Comparison of ENCODE assay signal across 14 cellular contexts in genomic region chr3:108296239-108296638, GRCh38. TPM values are rescaled to one million over a fixed set of nuclear protein-coding genes. Genes with fewer than 3 reads are reported as not detected.
A peak's percentile ranks its signal among the peaks of the same experiment; 100 is the strongest.
DNase-seq lines count a peak whose midpoint lies in the region; ATAC-seq and FAIRE-seq lines count a peak whose summit lies in the region.
"Had no signal": no experiment of that assay in that cellular context is flagged by ENCODE, and none has a peak within 500 bp of the region (broad histone marks: within the 10 kb centered on the region; RNA-seq: fewer than 3 reads in every experiment).

A gene with protein sequence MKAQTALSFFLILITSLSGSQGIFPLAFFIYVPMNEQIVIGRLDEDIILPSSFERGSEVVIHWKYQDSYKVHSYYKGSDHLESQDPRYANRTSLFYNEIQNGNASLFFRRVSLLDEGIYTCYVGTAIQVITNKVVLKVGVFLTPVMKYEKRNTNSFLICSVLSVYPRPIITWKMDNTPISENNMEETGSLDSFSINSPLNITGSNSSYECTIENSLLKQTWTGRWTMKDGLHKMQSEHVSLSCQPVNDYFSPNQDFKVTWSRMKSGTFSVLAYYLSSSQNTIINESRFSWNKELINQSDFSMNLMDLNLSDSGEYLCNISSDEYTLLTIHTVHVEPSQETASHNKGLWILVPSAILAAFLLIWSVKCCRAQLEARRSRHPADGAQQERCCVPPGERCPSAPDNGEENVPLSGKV (plus strand): TSS chr3:108296548. CDS start chr3:108351814, 55,266 bp downstream.

- POLR2A ChIA-PET in activated CD4-positive, alpha-beta T cell treated with anti-CD3 and anti-CD28 coated beads for 36 hours (lab: Charles Lee) = interaction anchor here (1.1 to 1.3 kb wide), 2 partner anchors 73 to 165 kb away, joined by 4 read pairs; no protein-coding TSS in a partner anchor

- H3K9me3 ChIP-seq in small intestine (ENCODE audit: control insufficient read depth, low read depth) (no peaks in the 10 kb centered on the region), T-helper 17 cell (ENCODE audit: control insufficient read depth, low read length, poor library complexity, severe bottlenecking) (no peaks in the 10 kb centered on the region)

- peak; percentile 85 for FAIRE-seq in small intestine (lab: Jason Lieb, UNC)

- no peaks in the 10 kb centered on the region for H3K27me3 ChIP-seq in small intestine (ENCODE audit: control insufficient read depth in 2 of 2, insufficient read depth in 2 of 2, low read length in 2 of 2)

- H3K4me1 ChIP-seq in small intestine (ENCODE audit: control insufficient read depth in 2 of 2, insufficient read depth in 1 of 2, low read depth in 1 of 2, low read length in 1 of 2) = no peaks in the 10 kb centered on the region

- H3K4me1 Mint-ChIP-seq in activated CD4-positive, alpha-beta T cell treated with anti-CD3 and anti-CD28 coated beads for 36 hours = peaks cover 66% of the 10 kb centered on the region
- peaks cover 86% of the 10 kb centered on the region for H3K4me1 Mint-ChIP-seq in activated T-helper 1 cell treated with anti-CD3 and anti-CD28 coated beads, Interleukin-12 subunit alpha, Interleukin-12 subunit beta, Interleukin-2, Interleukin-4 antibody, amounts not matched to agents 30 ng/mL and 10 ng/mL and 1 ng/mL, durations not matched to agents 14 hours and 24 hours and 36 hours (ENCODE audit: low read depth)
- peaks cover 49% of the 10 kb centered on the region for H3K4me1 Mint-ChIP-seq in T-helper 17 cell

- peaks cover 4% of the 10 kb centered on the region for H3K9me3 Mint-ChIP-seq in activated CD4-positive, alpha-beta T cell treated with anti-CD3 and anti-CD28 coated beads for 36 hours (ENCODE audit: low read depth)
- H3K9me3 Mint-ChIP-seq in activated T-helper 1 cell treated with anti-CD3 and anti-CD28 coated beads, Interleukin-12 subunit alpha, Interleukin-12 subunit beta, Interleukin-2, Interleukin-4 antibody, amounts not matched to agents 30 ng/mL and 10 ng/mL and 1 ng/mL, durations not matched to agents 14 hours and 24 hours and 36 hours = peaks cover 7% of the 10 kb centered on the region

- peak; percentile 63 for DNase-seq in activated CD4-positive, alpha-beta T cell treated with anti-CD3 and anti-CD28 coated beads for 36 hours
- no peak for DNase-seq in activated CD4-positive, alpha-beta T cell treated with anti-CD3 and anti-CD28 coated beads, Interleukin-2, amount 50 U/mL, for 1 hour
- DNase-seq in activated T-helper 1 cell treated with anti-CD3 and anti-CD28 coated beads, Interleukin-12 subunit alpha, Interleukin-12 subunit beta, Interleukin-2, Interleukin-4 antibody, amounts not matched to agents 30 ng/mL and 10 ng/mL and 1 ng/mL, durations not matched to agents 14 hours and 24 hours and 36 hours (ENCODE audit: low spot score) = no peak
- DNase-seq in small intestine (peak; percentile 97), NCI-H2029 treated with DMSO at 0.1 percent for 48 hours (lab: John Stamatoyannopoulos, UW) (no peak), T-helper 17 cell (no peak), AG20443 (ENCODE audit: low spot score) (no peak)
- DNase-seq: ACHN; activated CD4-positive, CD25-positive, alpha-beta regulatory T cell treated with anti-CD3 and anti-CD28 coated beads, Interleukin-2, amount 50 U/mL, for 72 hours; cerebellar nuclear complex; MM.1S had no signal

- H3K4me3 ChIP-seq in small intestine (ENCODE audit: low read depth in 1 of 2, low read length in 2 of 2) = peak within 1 kb of the TSS in 1 of 2 donors; percentile 61
- H3K4me3 ChIP-seq: PC-9 had no signal

- peak within 1 kb of the TSS; percentile 33 for H3K27ac Mint-ChIP-seq in activated CD4-positive, alpha-beta T cell treated with anti-CD3 and anti-CD28 coated beads for 36 hours
- peak within 1 kb of the TSS; percentile 77 for H3K27ac Mint-ChIP-seq in activated T-helper 1 cell treated with anti-CD3 and anti-CD28 coated beads, Interleukin-12 subunit alpha, Interleukin-12 subunit beta, Interleukin-2, Interleukin-4 antibody, amounts not matched to agents 30 ng/mL and 10 ng/mL and 1 ng/mL, durations not matched to agents 14 hours and 24 hours and 36 hours
- no peak within 1 kb of the TSS for H3K27ac Mint-ChIP-seq in T-helper 17 cell

- H3K36me3 ChIP-seq in small intestine (ENCODE audit: control insufficient read depth in 2 of 2, insufficient read depth in 2 of 2, low read length in 2 of 2) = no peaks in the 10 kb centered on the region

- H3K27me3 Mint-ChIP-seq in activated CD4-positive, alpha-beta T cell treated with anti-CD3 and anti-CD28 coated beads for 36 hours = peaks cover 2% of the 10 kb centered on the region
- H3K27me3 Mint-ChIP-seq in activated T-helper 1 cell treated with anti-CD3 and anti-CD28 coated beads, Interleukin-12 subunit alpha, Interleukin-12 subunit beta, Interleukin-2, Interleukin-4 antibody, amounts not matched to agents 30 ng/mL and 10 ng/mL and 1 ng/mL, durations not matched to agents 14 hours and 24 hours and 36 hours (ENCODE audit: insufficient read depth) = no peaks in the 10 kb centered on the region
- H3K27me3 Mint-ChIP-seq in T-helper 17 cell = no peaks in the 10 kb centered on the region

- 7 to 55% (median 15%) methylated on average over 2 of the region's 2 CpGs for WGBS in small intestine, 3 donors

- CTCF ChIA-PET in activated CD4-positive, alpha-beta T cell treated with anti-CD3 and anti-CD28 coated beads for 36 hours (lab: Charles Lee) = interaction anchor here (0.8 to 1.3 kb wide), 2 partner anchors 9 to 73 kb away, joined by 3 read pairs; no protein-coding TSS in a partner anchor

- H3K27ac ChIP-seq in small intestine (ENCODE audit: low read depth in 1 of 2, low read length in 1 of 2) = peak within 1 kb of the TSS; percentile 79 to 82
- H3K27ac ChIP-seq: PC-9 had no signal

- H3K36me3 Mint-ChIP-seq in activated CD4-positive, alpha-beta T cell treated with anti-CD3 and anti-CD28 coated beads for 36 hours (ENCODE audit: low read depth) = peaks cover 4% of the 10 kb centered on the region
- peaks cover 8% of the 10 kb centered on the region for H3K36me3 Mint-ChIP-seq in activated T-helper 1 cell treated with anti-CD3 and anti-CD28 coated beads, Interleukin-12 subunit alpha, Interleukin-12 subunit beta, Interleukin-2, Interleukin-4 antibody, amounts not matched to agents 30 ng/mL and 10 ng/mL and 1 ng/mL, durations not matched to agents 14 hours and 24 hours and 36 hours (ENCODE audit: low read depth)
- H3K36me3 Mint-ChIP-seq in T-helper 17 cell (ENCODE audit: low read depth) = no peaks in the 10 kb centered on the region

- peak; percentile 86 for ATAC-seq in activated CD4-positive, alpha-beta T cell treated with anti-CD3 and anti-CD28 coated beads for 36 hours
- ATAC-seq in HG02852 (IDR thresholded peaks at IDR 0.05; ENCODE audit: unreplicated experiment) = peak; percentile 61
- ATAC-seq in T-helper 17 cell = no peak
- ATAC-seq: sciatic nerve had no signal

- no peak within 1 kb of the TSS for H3K4me3 Mint-ChIP-seq in activated CD4-positive, alpha-beta T cell treated with anti-CD3 and anti-CD28 coated beads for 36 hours
- H3K4me3 Mint-ChIP-seq in activated T-helper 1 cell treated with anti-CD3 and anti-CD28 coated beads, Interleukin-12 subunit alpha, Interleukin-12 subunit beta, Interleukin-2, Interleukin-4 antibody, amounts not matched to agents 30 ng/mL and 10 ng/mL and 1 ng/mL, durations not matched to agents 14 hours and 24 hours and 36 hours = peak within 1 kb of the TSS; percentile 27
- H3K4me3 Mint-ChIP-seq in T-helper 17 cell = no peak within 1 kb of the TSS

- intact Hi-C loops in activated CD4-positive, alpha-beta T cell treated with anti-CD3 and anti-CD28 coated beads for 36 hours (cut with DNase I, micrococcal nuclease) = loop anchor here (1.0 to 10.0 kb wide), 3 partner anchors 74 to 371 kb away; partner anchors contain the start of gene IFT57 (in 1 of the 2)
- intact Hi-C loops in activated T-helper 1 cell treated with anti-CD3 and anti-CD28 coated beads, Interleukin-12 subunit alpha, Interleukin-12 subunit beta, Interleukin-2, Interleukin-4 antibody, amounts not matched to agents 30 ng/mL and 10 ng/mL and 1 ng/mL, durations not matched to agents 14 hours and 24 hours and 36 hours (cut with micrococcal nuclease) = loop anchor here (1.0 to 10.0 kb wide), 7 partner anchors 47 to 1871 kb away; partner anchors contain the start of genes CIP2A and DZIP3

RNA-seq across cellular contexts. Expression of the gene that starts here (rescaled TPM):
- total RNA-seq in activated CD4-positive, alpha-beta T cell treated with anti-CD3 and anti-CD28 coated beads for 36 hours = under 1 TPM; 0.27 to 0.70 TPM
- total RNA-seq in activated T-helper 1 cell treated with anti-CD3 and anti-CD28 coated beads, Interleukin-12 subunit alpha, Interleukin-12 subunit beta, Interleukin-2, Interleukin-4 antibody, amounts not matched to agents 30 ng/mL and 10 ng/mL and 1 ng/mL, durations not matched to agents 14 hours and 24 hours and 36 hours = 1.2 and 1.3 TPM in 2 replicates
- polyA plus RNA-seq in small intestine = 100 to 1,000 TPM in 1 of 3 donors, 10 to 100 TPM in 2; 20.5 to 103 (median 79.2) TPM
- 1 to 10 TPM in 1 of 2 donors, under 1 TPM in 1; 0.37 to 2.0 TPM for total RNA-seq in T-helper 17 cell
- total RNA-seq: PC-9 had no signal

Comparison
In these comparisons a context has a peak if more than half of its experiments do, and no peak if none do; other contexts are left out.
1. Peak in DNase-seq and ATAC-seq in activated CD4-positive, alpha-beta T cell treated with anti-CD3 and anti-CD28 coated beads for 36 hours; RNA of the gene not detected or under 1 TPM.